Comparison of ENCODE assay signal across 2 cellular contexts in the genomic region with DNA sequence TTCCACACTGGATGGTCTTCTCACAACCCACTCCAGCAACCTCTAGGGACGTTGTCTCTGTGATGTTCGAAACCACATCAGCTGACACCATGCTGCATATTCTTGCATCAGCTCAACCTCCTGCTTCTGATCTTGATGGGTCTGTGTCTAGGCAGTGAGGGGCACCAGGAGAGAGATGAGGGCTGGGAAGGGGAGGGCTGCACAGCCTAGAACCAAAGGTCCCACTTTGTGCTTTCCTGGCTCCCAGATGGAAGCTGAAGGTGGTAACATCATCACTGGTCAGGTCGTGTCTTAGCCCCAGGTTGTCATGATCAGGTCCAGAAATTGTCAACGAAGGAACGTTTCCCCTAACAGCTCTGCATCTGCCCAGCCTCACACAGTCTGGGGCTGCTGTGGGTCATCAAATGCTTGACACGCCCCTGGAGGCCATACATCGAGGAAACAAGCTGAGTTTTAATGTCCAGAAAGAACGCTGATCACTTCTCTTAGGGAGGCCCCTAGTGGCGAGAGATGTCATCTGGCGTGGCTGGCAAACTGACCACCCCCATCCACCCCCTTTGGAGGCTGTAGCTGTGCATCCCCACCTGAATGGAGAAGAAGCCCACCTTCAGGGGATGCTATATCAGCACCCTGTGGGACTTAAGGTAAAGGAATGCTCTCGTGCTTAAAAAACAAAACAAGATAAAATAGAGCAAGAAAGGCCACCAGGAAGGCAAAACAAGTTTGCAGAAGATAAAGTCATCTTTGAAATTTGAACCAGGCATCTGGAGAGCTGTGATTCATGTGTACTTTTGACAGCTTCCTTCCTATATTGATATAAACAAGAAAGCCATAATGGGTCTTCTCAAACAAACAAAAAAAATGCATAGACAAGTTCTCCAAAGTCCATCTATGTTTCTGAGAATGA.
TF ChIP-seq lines count a peak whose summit lies in the region.

No MANE protein-coding gene starts in this region.

TF ChIP-seq in GM23338, 12 proteins besides CTCF, POLR2A, EP300 and RAD21 (continued from another document):
- TF ChIP-seq, protein P1, sequence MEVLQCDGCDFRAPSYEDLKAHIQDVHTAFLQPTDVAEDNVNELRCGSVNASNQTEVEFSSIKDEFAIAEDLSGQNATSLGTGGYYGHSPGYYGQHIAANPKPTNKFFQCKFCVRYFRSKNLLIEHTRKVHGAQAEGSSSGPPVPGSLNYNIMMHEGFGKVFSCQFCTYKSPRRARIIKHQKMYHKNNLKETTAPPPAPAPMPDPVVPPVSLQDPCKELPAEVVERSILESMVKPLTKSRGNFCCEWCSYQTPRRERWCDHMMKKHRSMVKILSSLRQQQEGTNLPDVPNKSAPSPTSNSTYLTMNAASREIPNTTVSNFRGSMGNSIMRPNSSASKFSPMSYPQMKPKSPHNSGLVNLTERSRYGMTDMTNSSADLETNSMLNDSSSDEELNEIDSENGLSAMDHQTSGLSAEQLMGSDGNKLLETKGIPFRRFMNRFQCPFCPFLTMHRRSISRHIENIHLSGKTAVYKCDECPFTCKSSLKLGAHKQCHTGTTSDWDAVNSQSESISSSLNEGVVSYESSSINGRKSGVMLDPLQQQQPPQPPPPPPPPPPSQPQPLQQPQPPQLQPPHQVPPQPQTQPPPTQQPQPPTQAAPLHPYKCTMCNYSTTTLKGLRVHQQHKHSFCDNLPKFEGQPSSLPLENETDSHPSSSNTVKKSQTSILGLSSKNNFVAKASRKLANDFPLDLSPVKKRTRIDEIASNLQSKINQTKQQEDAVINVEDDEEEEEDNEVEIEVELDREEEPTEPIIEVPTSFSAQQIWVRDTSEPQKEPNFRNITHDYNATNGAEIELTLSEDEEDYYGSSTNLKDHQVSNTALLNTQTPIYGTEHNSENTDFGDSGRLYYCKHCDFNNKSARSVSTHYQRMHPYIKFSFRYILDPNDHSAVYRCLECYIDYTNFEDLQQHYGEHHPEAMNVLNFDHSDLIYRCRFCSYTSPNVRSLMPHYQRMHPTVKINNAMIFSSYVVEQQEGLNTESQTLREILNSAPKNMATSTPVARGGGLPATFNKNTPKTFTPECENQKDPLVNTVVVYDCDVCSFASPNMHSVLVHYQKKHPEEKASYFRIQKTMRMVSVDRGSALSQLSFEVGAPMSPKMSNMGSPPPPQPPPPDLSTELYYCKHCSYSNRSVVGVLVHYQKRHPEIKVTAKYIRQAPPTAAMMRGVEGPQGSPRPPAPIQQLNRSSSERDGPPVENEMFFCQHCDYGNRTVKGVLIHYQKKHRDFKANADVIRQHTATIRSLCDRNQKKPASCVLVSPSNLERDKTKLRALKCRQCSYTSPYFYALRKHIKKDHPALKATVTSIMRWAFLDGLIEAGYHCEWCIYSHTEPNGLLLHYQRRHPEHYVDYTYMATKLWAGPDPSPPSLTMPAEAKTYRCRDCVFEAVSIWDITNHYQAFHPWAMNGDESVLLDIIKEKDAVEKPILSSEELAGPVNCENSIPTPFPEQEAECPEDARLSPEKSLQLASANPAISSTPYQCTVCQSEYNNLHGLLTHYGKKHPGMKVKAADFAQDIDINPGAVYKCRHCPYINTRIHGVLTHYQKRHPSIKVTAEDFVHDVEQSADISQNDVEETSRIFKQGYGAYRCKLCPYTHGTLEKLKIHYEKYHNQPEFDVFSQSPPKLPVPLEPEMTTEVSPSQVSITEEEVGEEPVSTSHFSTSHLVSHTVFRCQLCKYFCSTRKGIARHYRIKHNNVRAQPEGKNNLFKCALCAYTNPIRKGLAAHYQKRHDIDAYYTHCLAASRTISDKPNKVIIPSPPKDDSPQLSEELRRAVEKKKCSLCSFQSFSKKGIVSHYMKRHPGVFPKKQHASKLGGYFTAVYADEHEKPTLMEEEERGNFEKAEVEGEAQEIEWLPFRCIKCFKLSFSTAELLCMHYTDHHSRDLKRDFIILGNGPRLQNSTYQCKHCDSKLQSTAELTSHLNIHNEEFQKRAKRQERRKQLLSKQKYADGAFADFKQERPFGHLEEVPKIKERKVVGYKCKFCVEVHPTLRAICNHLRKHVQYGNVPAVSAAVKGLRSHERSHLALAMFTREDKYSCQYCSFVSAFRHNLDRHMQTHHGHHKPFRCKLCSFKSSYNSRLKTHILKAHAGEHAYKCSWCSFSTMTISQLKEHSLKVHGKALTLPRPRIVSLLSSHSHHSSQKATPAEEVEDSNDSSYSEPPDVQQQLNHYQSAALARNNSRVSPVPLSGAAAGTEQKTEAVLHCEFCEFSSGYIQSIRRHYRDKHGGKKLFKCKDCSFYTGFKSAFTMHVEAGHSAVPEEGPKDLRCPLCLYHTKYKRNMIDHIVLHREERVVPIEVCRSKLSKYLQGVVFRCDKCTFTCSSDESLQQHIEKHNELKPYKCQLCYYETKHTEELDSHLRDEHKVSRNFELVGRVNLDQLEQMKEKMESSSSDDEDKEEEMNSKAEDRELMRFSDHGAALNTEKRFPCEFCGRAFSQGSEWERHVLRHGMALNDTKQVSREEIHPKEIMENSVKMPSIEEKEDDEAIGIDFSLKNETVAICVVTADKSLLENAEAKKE (CRISPR knock-in tag; IDR thresholded peaks at IDR 0.05), result no peak
- no peak for TF ChIP-seq EZH2phosphoT487 (IDR thresholded peaks at IDR 0.05; ENCODE audit: unreplicated experiment)
- TF ChIP-seq, protein P2, sequence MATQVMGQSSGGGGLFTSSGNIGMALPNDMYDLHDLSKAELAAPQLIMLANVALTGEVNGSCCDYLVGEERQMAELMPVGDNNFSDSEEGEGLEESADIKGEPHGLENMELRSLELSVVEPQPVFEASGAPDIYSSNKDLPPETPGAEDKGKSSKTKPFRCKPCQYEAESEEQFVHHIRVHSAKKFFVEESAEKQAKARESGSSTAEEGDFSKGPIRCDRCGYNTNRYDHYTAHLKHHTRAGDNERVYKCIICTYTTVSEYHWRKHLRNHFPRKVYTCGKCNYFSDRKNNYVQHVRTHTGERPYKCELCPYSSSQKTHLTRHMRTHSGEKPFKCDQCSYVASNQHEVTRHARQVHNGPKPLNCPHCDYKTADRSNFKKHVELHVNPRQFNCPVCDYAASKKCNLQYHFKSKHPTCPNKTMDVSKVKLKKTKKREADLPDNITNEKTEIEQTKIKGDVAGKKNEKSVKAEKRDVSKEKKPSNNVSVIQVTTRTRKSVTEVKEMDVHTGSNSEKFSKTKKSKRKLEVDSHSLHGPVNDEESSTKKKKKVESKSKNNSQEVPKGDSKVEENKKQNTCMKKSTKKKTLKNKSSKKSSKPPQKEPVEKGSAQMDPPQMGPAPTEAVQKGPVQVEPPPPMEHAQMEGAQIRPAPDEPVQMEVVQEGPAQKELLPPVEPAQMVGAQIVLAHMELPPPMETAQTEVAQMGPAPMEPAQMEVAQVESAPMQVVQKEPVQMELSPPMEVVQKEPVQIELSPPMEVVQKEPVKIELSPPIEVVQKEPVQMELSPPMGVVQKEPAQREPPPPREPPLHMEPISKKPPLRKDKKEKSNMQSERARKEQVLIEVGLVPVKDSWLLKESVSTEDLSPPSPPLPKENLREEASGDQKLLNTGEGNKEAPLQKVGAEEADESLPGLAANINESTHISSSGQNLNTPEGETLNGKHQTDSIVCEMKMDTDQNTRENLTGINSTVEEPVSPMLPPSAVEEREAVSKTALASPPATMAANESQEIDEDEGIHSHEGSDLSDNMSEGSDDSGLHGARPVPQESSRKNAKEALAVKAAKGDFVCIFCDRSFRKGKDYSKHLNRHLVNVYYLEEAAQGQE (IDR thresholded peaks at IDR 0.05; ENCODE audit: unreplicated experiment), result no peak

TF ChIP-seq in SK-N-SH treated with all-trans-retinoic acid at 6 μM for 48 hours, 23 proteins besides CTCF, POLR2A, EP300 and RAD21 (continued from another document):
- TF ChIP-seq, protein P3, sequence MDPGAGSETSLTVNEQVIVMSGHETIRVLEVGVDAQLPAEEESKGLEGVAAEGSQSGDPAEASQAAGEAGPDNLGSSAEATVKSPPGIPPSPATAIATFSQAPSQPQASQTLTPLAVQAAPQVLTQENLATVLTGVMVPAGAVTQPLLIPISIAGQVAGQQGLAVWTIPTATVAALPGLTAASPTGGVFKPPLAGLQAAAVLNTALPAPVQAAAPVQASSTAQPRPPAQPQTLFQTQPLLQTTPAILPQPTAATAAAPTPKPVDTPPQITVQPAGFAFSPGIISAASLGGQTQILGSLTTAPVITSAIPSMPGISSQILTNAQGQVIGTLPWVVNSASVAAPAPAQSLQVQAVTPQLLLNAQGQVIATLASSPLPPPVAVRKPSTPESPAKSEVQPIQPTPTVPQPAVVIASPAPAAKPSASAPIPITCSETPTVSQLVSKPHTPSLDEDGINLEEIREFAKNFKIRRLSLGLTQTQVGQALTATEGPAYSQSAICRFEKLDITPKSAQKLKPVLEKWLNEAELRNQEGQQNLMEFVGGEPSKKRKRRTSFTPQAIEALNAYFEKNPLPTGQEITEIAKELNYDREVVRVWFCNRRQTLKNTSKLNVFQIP (CRISPR knock-in tag; IDR thresholded peaks at IDR 0.05; ENCODE audit: borderline replicate concordance, low read depth), result no peak
- TF ChIP-seq ESRRG (CRISPR knock-in tag; IDR thresholded peaks at IDR 0.05), result no peak
- no peak for TF ChIP-seq ZFP3 (CRISPR knock-in tag; IDR thresholded peaks at IDR 0.05)
- TF ChIP-seq ZNF70 (CRISPR knock-in tag; IDR thresholded peaks at IDR 0.05), result no peak
- no peak for TF ChIP-seq GLIS3 (CRISPR knock-in tag; IDR thresholded peaks at IDR 0.05)
- TF ChIP-seq OSR1 (CRISPR knock-in tag; IDR thresholded peaks at IDR 0.05), result no peak
- TF ChIP-seq, protein P4, sequence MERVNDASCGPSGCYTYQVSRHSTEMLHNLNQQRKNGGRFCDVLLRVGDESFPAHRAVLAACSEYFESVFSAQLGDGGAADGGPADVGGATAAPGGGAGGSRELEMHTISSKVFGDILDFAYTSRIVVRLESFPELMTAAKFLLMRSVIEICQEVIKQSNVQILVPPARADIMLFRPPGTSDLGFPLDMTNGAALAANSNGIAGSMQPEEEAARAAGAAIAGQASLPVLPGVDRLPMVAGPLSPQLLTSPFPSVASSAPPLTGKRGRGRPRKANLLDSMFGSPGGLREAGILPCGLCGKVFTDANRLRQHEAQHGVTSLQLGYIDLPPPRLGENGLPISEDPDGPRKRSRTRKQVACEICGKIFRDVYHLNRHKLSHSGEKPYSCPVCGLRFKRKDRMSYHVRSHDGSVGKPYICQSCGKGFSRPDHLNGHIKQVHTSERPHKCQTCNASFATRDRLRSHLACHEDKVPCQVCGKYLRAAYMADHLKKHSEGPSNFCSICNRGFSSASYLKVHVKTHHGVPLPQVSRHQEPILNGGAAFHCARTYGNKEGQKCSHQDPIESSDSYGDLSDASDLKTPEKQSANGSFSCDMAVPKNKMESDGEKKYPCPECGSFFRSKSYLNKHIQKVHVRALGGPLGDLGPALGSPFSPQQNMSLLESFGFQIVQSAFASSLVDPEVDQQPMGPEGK (CRISPR knock-in tag; IDR thresholded peaks at IDR 0.05; ENCODE audit: borderline replicate concordance), result no peak
